ENCODE assay signal across 8 cellular contexts in the genomic region with DNA sequence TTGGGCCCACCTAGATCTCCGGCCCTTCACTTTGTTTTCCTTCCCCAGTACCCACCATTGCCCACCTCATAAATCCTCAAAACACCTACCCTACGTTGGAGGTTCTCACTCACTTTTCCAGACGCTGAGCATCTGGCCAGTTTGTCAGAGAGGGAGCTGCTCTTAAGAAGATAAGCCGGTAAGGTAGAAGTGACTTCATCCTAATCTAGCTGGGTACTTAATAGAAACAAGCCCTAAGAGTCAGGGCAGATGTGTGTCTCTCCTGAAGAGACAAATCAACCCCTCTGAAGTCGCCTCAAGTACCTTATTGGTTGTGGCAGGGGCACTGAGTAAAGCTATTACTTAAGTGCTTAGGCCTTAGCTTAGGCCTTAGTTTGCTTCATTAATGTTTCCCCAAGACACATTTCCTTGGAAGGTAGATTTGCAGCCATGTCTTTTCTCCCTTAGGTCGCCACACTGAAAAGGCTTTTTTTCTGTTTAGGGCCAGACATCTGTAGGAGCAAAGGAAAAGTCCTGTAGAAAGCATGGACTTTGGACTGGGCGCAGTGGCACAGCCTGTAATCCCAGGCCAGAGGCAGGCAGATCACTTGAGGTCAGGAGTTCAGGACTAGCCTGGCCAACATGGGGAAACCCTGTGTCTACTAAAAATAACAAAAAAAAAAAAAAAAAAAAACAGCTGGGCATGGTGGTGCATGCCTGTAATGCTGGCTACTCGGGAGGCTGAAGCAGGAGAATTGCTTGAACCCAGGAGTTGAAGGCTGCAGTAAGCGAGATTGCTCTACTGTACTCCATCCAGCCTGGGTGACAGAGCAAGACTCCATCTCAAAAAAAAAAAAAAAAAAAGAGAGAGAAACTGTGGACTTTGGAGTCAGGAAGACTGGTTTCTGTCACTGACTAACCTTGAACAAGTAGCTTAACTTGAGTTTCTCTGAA. TPM values are rescaled to one million over a fixed set of nuclear protein-coding genes. Genes with fewer than 3 reads are reported as not detected.
DNase-seq lines count a peak whose midpoint lies in the region; ATAC-seq and TF ChIP-seq lines count a peak whose summit lies in the region.

No MANE protein-coding gene starts in this region.

- no peak for ATAC-seq in GM19324 (IDR thresholded peaks at IDR 0.05; ENCODE audit: low FRiP score, unreplicated experiment)

- H3K27me3 ChIP-seq in HAP-1 (ENCODE audit: low read depth) = no peaks in the 10 kb centered on the region
- no peaks in the 10 kb centered on the region for H3K27me3 ChIP-seq in ascending aorta
- no peaks in the 10 kb centered on the region for H3K27me3 ChIP-seq in kidney epithelial cell (ENCODE audit: control insufficient read depth, insufficient read depth, low read length)
- no peaks in the 10 kb centered on the region for H3K27me3 ChIP-seq in thyroid gland

- 53 to 56% methylated on average over 9 of the region's 9 CpGs for WGBS in thyroid gland, 2 donors

- in situ Hi-C loops in HAP-1 (cut with MboI; ENCODE audit: low sequenced_read_pairs) = no loop called here

- intact Hi-C loops in ascending aorta (cut with DNase I) = no loop called here
- intact Hi-C loops in thyroid gland (cut with DNase I) = no loop called here

- TF ChIP-seq CTCF in 22Rv1 (IDR thresholded peaks at IDR 0.05) (no peak), ascending aorta (IDR thresholded peaks at IDR 0.05) (no peak), kidney epithelial cell (IDR thresholded peaks at IDR 0.05; ENCODE audit: insufficient read depth, low read length, poor library complexity, severe bottlenecking) (no peak), thyroid gland (IDR thresholded peaks at IDR 0.05) (no peak)

- H3K9me3 ChIP-seq in HAP-1 (no peaks in the 10 kb centered on the region), ascending aorta (no peaks in the 10 kb centered on the region), thyroid gland (no peaks in the 10 kb centered on the region)

- TF ChIP-seq POLR2A in thyroid gland (IDR thresholded peaks at IDR 0.05) = no peak

- H3K4me1 ChIP-seq in HAP-1 = peaks cover 6% of the 10 kb centered on the region
- H3K4me1 ChIP-seq in ascending aorta = peaks cover 3 to 9% of the 10 kb centered on the region in 2 donors
- H3K4me1 ChIP-seq in thyroid gland = peaks cover 11% of the 10 kb centered on the region in 2 donors

- H3K36me3 ChIP-seq in HAP-1 (replicated peaks) (peaks cover 37% of the 10 kb centered on the region), ascending aorta (peaks cover 19 to 21% of the 10 kb centered on the region in 2 donors), kidney epithelial cell (ENCODE audit: control insufficient read depth, insufficient read depth, low read length) (no peaks in the 10 kb centered on the region), thyroid gland (peaks cover 6 to 22% of the 10 kb centered on the region in 2 donors)

- H3K4me3 ChIP-seq in HAP-1 = peak overlapping the region; percentile 95
- H3K4me3 ChIP-seq in ascending aorta = peak overlapping the region; percentile 87 to 95
- H3K4me3 ChIP-seq in kidney epithelial cell (ENCODE audit: low read depth, low read length) = peak overlapping the region; percentile 91
- H3K4me3 ChIP-seq in thyroid gland (replicated peaks in 1 of 3) = peak overlapping the region; percentile 67 to 86 (median 74)

- H3K27ac ChIP-seq in 22Rv1 (peak overlapping the region; percentile 78), ascending aorta (peak overlapping the region; percentile 79 to 91), thyroid gland (peak overlapping the region in 2 of 3 donors; percentile 77 to 86)

- DNase-seq in HAP-1 (ENCODE audit: low spot score in 2 of 2) (no peak), ascending aorta (ENCODE audit: low spot score in 2 of 2) (no peak), kidney epithelial cell (ENCODE audit: low read depth) (no peak), thyroid gland (no peak), amniotic stem cell (lab: John Stamatoyannopoulos, UW) (no peak), NCI-H2081 treated with DMSO at 0.1 percent for 48 hours (lab: John Stamatoyannopoulos, UW) (no peak)

RNA-seq across cellular contexts. Expression of gene TACO1, which starts 1.0 kb away (rescaled TPM):
- total RNA-seq in ascending aorta (6.2 TPM), kidney epithelial cell (24.7 and 24.9 TPM in 2 replicates), thyroid gland (10 to 100 TPM; 15.3 to 17.1 (median 16.0) TPM)

RNA-seq across cellular contexts. Expression of gene MAP3K3, which starts 20.5 kb away (rescaled TPM):
- total RNA-seq in ascending aorta = 75.6 TPM
- total RNA-seq in kidney epithelial cell = 19.8 and 25.1 TPM in 2 replicates
- total RNA-seq in thyroid gland = 10 to 100 TPM; 38.6 to 68.0 (median 43.8) TPM

RNA-seq across cellular contexts. Expression of gene DCAF7, which starts 51.4 kb away (rescaled TPM):
- 18.6 TPM for total RNA-seq in ascending aorta
- total RNA-seq in kidney epithelial cell = 47.0 and 49.4 TPM in 2 replicates
- 10 to 100 TPM; 35.1 to 44.8 (median 40.5) TPM for total RNA-seq in thyroid gland
